11 cellular contexts compared by ENCODE assay signal in the genomic region with DNA sequence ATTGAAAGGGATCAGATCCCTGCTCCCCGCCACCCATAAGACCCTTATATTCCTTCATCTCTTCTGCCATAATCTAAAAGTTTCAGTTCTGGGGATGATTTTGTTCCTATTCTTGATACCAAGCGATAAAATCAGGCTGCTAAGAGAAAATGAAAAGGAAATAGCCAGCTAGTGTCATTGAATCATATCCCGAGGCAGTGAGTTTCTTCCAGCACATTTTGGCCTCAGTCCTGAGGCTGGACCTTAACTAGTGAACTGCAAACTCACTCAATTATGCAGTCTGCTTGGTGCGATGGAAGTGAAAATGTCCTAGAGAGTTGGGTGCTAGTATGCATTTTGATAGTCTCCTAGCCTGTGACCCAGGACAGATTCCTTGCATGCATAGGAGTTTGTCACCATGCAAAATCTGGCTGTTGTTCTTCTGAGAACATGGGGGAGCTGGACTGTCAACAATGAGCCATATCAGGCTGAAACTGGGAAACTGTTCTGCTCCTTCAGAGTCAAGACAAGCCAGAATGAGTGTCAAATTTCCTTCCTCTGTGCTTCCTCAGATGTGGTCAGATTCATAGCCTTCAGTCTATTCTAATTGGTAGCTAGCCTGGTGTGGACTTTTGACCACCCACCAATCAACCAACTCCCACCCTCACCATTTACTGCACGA.
DNase-seq lines count a peak whose midpoint lies in the region; ATAC-seq and TF ChIP-seq lines count a peak whose summit lies in the region.
"Had no signal": no experiment of that assay in that cellular context is flagged by ENCODE, and none has a peak within 500 bp of the region (broad histone marks: within the 10 kb centered on the region; RNA-seq: fewer than 3 reads in every experiment).

No MANE protein-coding gene starts in this region.

- TF ChIP-seq CTCF in astrocyte of the spinal cord (IDR thresholded peaks at IDR 0.05; ENCODE audit: low read depth, low read length) (no peak), testis (IDR thresholded peaks at IDR 0.05) (no peak), BE2C (IDR thresholded peaks at IDR 0.05; ENCODE audit: low read depth, low read length) (no peak)

- no peak for ATAC-seq in GM18498 (IDR thresholded peaks at IDR 0.05; ENCODE audit: unreplicated experiment)

- 23 to 28% methylated on average over 5 of the region's 5 CpGs for WGBS in testis, 2 donors

- H3K4me3 ChIP-seq in astrocyte of the spinal cord (ENCODE audit: low read depth, low read length): no peak overlapping the region
- H3K4me3 ChIP-seq in testis: no peak overlapping the region
- H3K4me3 ChIP-seq in BE2C (ENCODE audit: low read depth, low read length): no peak overlapping the region

- H3K9me3 ChIP-seq in testis (no peaks in the 10 kb centered on the region), BE2C (no peaks in the 10 kb centered on the region)

- intact Hi-C loops in testis (cut with DNase I; ENCODE audit: low total_unique reads): loop anchor here (5.0 kb wide), 1 partner anchor 40 kb away; no protein-coding TSS in a partner anchor

- in situ Hi-C loops in astrocyte of the spinal cord (cut with HindIII; ENCODE audit: low sequenced_read_pairs): no loop called here

- H3K27me3 ChIP-seq in testis: no peaks in the 10 kb centered on the region
- no peaks in the 10 kb centered on the region for H3K27me3 ChIP-seq in BE2C

- H3K36me3 ChIP-seq in testis (ENCODE audit: low read depth, missing control alignments) (no peaks in the 10 kb centered on the region), BE2C (no peaks in the 10 kb centered on the region)

- H3K4me1 ChIP-seq in testis (peaks cover 41% of the 10 kb centered on the region), BE2C (no peaks in the 10 kb centered on the region)

- DNase-seq in LHCN-M2 (ENCODE audit: low read depth) (peak; percentile 39), astrocyte of the spinal cord (ENCODE audit: low read depth, low spot score) (peak; percentile 82), islet precursor cell (peak; percentile 64), testis (peak; percentile 65), BE2C (no peak), SKM-1 treated with dmso at 0.1 percent for 144 hours (lab: John Stamatoyannopoulos, UW; ENCODE audit: unreplicated experiment) (no peak)
- DNase-seq: activated CD4-positive, alpha-beta T cell treated with anti-CD3 and anti-CD28 coated beads for 1 hour; activated effector memory CD4-positive, alpha-beta T cell treated with anti-CD3 and anti-CD28 coated beads, Interleukin-2, amount 50 U/mL, for 16 hours; NCI-H446; SIG-M5 had no signal

- peak overlapping the region; percentile 29 to 80 for H3K27ac ChIP-seq in testis

- no peak for TF ChIP-seq POLR2A in testis (IDR thresholded peaks at IDR 0.05)

Comparison
In these comparisons a context has a peak if more than half of its experiments do, and no peak if none do; other contexts are left out.
1. DNase-seq: peak in LHCN-M2 (single experiment), astrocyte of the spinal cord (single experiment), islet precursor cell (single experiment) and testis (single experiment); none in BE2C (single experiment) and SKM-1 treated with dmso at 0.1 percent for 144 hours (single experiment).